24 cellular contexts compared by ENCODE assay signal in the genomic region with DNA sequence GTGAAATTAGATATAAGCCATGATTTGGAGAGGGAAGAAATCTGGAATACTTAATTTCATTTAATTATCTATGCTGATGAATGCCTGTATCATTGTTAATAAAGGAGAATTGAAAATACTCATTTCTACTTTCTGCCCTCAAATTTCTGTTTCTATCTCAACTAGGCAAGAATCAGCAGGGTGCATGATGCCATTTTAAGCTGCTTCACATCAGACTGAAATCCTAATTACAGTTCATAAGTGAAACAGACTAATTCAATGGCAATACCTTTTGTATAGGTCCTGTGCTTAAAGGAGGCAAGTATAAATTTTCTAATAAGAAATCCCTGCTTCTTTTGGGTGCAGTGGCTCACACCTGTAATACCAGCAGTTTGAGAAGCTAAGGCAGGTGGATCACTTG. TPM values are rescaled to one million over a fixed set of nuclear protein-coding genes. Genes with fewer than 3 reads are reported as not detected.
"Had no signal": no experiment of that assay in that cellular context is flagged by ENCODE, and none has a peak within 500 bp of the region (broad histone marks: within the 10 kb centered on the region; RNA-seq: fewer than 3 reads in every experiment).

No MANE protein-coding gene starts in this region.

- H3K27me3 ChIP-seq: esophagus squamous epithelium, gastroesophageal sphincter, sigmoid colon, stomach, transverse colon had no signal

- H3K27ac ChIP-seq: esophagus squamous epithelium, gastroesophageal sphincter, sigmoid colon, skin epidermis, stomach, thoracic aorta, transverse colon had no signal

- H3K4me1 ChIP-seq: esophagus squamous epithelium, gastroesophageal sphincter, sigmoid colon, stomach, transverse colon had no signal

- DNase-seq: dermis blood vessel endothelial cell; esophagus squamous epithelium; foreskin fibroblast; glutamatergic neuron; islet precursor cell; mammary epithelial cell; mucosa of descending colon; naive thymus-derived CD8-positive, alpha-beta T cell; posterior cingulate gyrus; sigmoid colon; stimulated activated CD4-positive, alpha-beta T cell treated with anti-CD3 and anti-CD28 coated beads, Interleukin-2, amount 100 ng/mL, for 24 hours; stimulated activated naive CD4-positive, alpha-beta T cell; stomach; substantia nigra; transverse colon had no signal

- ATAC-seq: gastroesophageal sphincter; left lobe of liver; mucosa of descending colon; naive thymus-derived CD8-positive, alpha-beta T cell had no signal

- H3K4me3 ChIP-seq: esophagus squamous epithelium, gastroesophageal sphincter, mucosa of descending colon, sigmoid colon, skin epidermis, stomach, thoracic aorta, transverse colon had no signal

RNA-seq across cellular contexts. Expression of a gene that starts 22.3 kb away (rescaled TPM):
- total RNA-seq: dermis blood vessel endothelial cell; epithelial cell of proximal tubule; esophagus squamous epithelium; gastroesophageal sphincter; left lobe of liver; lower leg skin; mammary epithelial cell; naive thymus-derived CD8-positive, alpha-beta T cell; osteocyte; pulmonary artery endothelial cell; sigmoid colon; thoracic aorta; transverse colon; ureter had no signal
